ENCODE assay signal across 1 cellular context in genomic region chr9:15469862-15470261, GRCh38.
TF ChIP-seq lines count a peak whose summit lies in the region.

No MANE protein-coding gene starts in this region.

TF ChIP-seq in IMR-90, 13 proteins besides CTCF, POLR2A, EP300 and RAD21:
- no peak for TF ChIP-seq ELK1 (IDR thresholded peaks at IDR 0.05; ENCODE audit: borderline replicate concordance, low read depth, low read length)
TF ChIP-seq in IMR-90: peak in this region for 0.
